ENCODE assay signal across 23 cellular contexts in the genomic region with DNA sequence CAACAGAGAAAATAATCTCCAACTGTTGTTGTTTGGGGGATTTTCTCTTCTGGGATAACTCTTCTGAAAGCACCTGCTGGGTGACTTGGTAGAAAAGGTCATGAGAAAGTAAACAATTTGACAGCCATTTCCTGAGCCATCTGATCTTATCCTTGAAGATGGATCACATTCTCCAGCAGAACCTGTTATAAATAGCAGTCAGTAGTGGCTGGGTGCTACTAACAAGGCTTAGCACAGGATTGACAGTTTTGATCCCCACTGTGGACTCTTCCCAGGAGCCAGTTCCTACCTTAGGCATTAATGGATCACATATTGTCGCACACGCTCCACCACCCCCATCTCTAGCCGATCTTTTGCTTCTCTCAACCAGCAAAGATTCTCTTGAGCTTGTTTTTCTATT.
DNase-seq lines count a peak whose midpoint lies in the region; ATAC-seq, FAIRE-seq and TF ChIP-seq lines count a peak whose summit lies in the region.
"Had no signal": no experiment of that assay in that cellular context is flagged by ENCODE, and none has a peak within 500 bp of the region (broad histone marks: within the 10 kb centered on the region; RNA-seq: fewer than 3 reads in every experiment).

No MANE protein-coding gene starts in this region.

- CTCF ChIA-PET in A549 (lab: Yijun Ruan, JAX) (interaction anchor here (0.9 to 1.0 kb wide), 2 partner anchors 15 to 351 kb away, joined by 3 read pairs; no protein-coding TSS in a partner anchor), HCT116 (lab: Charles Lee) (no interaction called here)

- 54% methylated on average over 3 of the region's 3 CpGs for WGBS in A549 (ENCODE audit: missing lambda C conversion rate)

- H3K27ac ChIP-seq in A549, result peak overlapping the region; percentile 40 to 69
- no peak overlapping the region for H3K27ac ChIP-seq in HCT116 (ENCODE audit: low read depth, low read length)
- H3K27ac ChIP-seq in RWPE2 (ENCODE audit: poor library complexity, severe bottlenecking), result peak overlapping the region; percentile 62
- H3K27ac ChIP-seq in epithelial cell of prostate, result peak overlapping the region; percentile 68
- H3K27ac ChIP-seq: lower lobe of right lung, right lobe of liver had no signal

- H3K36me3 ChIP-seq in HCT116 (ENCODE audit: control insufficient read depth in 1 of 2, insufficient read depth in 2 of 2, low read length in 2 of 2), result no peaks in the 10 kb centered on the region
- no peaks in the 10 kb centered on the region for H3K36me3 ChIP-seq in RWPE2 (ENCODE audit: low read depth)
- H3K36me3 ChIP-seq: lower lobe of right lung, right lobe of liver, upper lobe of left lung had no signal

- H3K27me3 ChIP-seq in HCT116 (ENCODE audit: insufficient read depth, low read length), result no peaks in the 10 kb centered on the region
- H3K27me3 ChIP-seq in RWPE2 (ENCODE audit: insufficient read depth, poor library complexity, severe bottlenecking), result no peaks in the 10 kb centered on the region
- H3K27me3 ChIP-seq: right lobe of liver, upper lobe of left lung had no signal

- no peak overlapping the region for H3K9ac ChIP-seq in HCT116 (ENCODE audit: low read length)

- TF ChIP-seq EP300 in A549 (IDR thresholded peaks at IDR 0.05), result no peak

- RAD21 ChIA-PET in HCT116 (lab: Charles Lee; ENCODE audit: low non-redundant PET in 1 of 2, low total read pairs in 2 of 2, uncharacterized antibody in 2 of 2, unreplicated experiment in 2 of 2), result no interaction called here

- H4K20me1 ChIP-seq in HCT116 (ENCODE audit: insufficient read depth), result no peaks in the 10 kb centered on the region

- H3K4me2 ChIP-seq in A549 (peak overlapping the region; percentile 39), HCT116 (ENCODE audit: low read length) (no peak overlapping the region)

- intact Hi-C loops in HCT116 (cut with micrococcal nuclease), result no loop called here
- intact Hi-C loops in left colon (cut with DNase I, micrococcal nuclease), result no loop called here

- no peak for TF ChIP-seq POLR2A in A549 (IDR thresholded peaks at IDR 0.05; ENCODE audit: low read length)
- TF ChIP-seq POLR2A in HCT116 (IDR thresholded peaks at IDR 0.05; ENCODE audit: borderline replicate concordance, extremely low read depth, insufficient read depth, insufficient read length), result no peak

- H3K4me1 ChIP-seq in A549 (peaks cover 46% of the 10 kb centered on the region), HCT116 (ENCODE audit: control insufficient read depth in 1 of 2, insufficient read depth in 2 of 2, low read length in 2 of 2) (peaks cover 0 to 16% of the 10 kb centered on the region in 2 experiments; a peak in 2 of 4 replicates), RWPE2 (ENCODE audit: insufficient read depth, poor library complexity, severe bottlenecking) (peaks cover 28% of the 10 kb centered on the region)
- H3K4me1 ChIP-seq: right lobe of liver had no signal

- H2AFZ ChIP-seq in HCT116 (ENCODE audit: low read depth, low read length, poor library complexity, severe bottlenecking), result peak overlapping the region; percentile 59

- FAIRE-seq in A549 (lab: Jason Lieb, UNC), result no peak
- FAIRE-seq: TTC549 had no signal

- BruUV-seq in HCT116 (replicated peaks; lab: Mats Ljungman, UMichigan), result no TSS peak

- H3K4me3 ChIP-seq in A549, result no peak overlapping the region
- H3K4me3 ChIP-seq in HCT116 (replicated peaks in 1 of 2; ENCODE audit: low read depth in 1 of 2, low read length in 2 of 2), result no peak overlapping the region
- no peak overlapping the region for H3K4me3 ChIP-seq in RWPE2 (ENCODE audit: severe bottlenecking)
- H3K4me3 ChIP-seq: lower lobe of right lung, right lobe of liver, upper lobe of left lung had no signal

- peak in 1 of 2 experiments; percentile 85 for DNase-seq in A549 (ENCODE audit: low read depth in 1 of 2, low spot score in 1 of 2)
- DNase-seq in HCT116 (ENCODE audit: low read depth, low spot score), result no peak
- no peak for DNase-seq in RWPE2 (ENCODE audit: low spot score)
- no peak for DNase-seq in epithelial cell of prostate (ENCODE audit: low read depth, low spot score)
- DNase-seq in H4 (ENCODE audit: low spot score), result no peak
- no peak for DNase-seq in T-helper 1 cell
- no peak for DNase-seq in left colon
- DNase-seq: activated CD4-positive, CD25-positive, alpha-beta regulatory T cell treated with anti-CD3 and anti-CD28 coated beads, Interleukin-2, amount 50 U/mL, for 72 hours; activated CD8-positive, alpha-beta T cell treated with anti-CD3 and anti-CD28 coated beads for 36 hours; activated naive CD8-positive, alpha-beta T cell treated with anti-CD3 and anti-CD28 coated beads for 36 hours; C1 segment of cervical spinal cord; KBM-7; lower lobe of right lung; NCI-H1417 treated with DMSO at 0.1 percent for 48 hours; NCI-H2081; OCI-M1; right lobe of liver; SHP77 treated with DMSO at 0.1 percent for 48 hours; stimulated activated CD4-positive, alpha-beta T cell treated with anti-CD3 and anti-CD28 coated beads, Interleukin-2, amount 100 ng/mL, for 48 hours; upper lobe of left lung had no signal

- H3K79me2 ChIP-seq in HCT116 (ENCODE audit: insufficient read depth, low read length), result no peaks in the 10 kb centered on the region

- TF ChIP-seq CTCF in A549 (IDR thresholded peaks at IDR 0.05) (no peak), HCT116 (IDR thresholded peaks at IDR 0.05 in 2 of 3, conservative IDR thresholded peaks at IDR 0.05 in 1 of 3; ENCODE audit: borderline replicate concordance in 1 of 3, insufficient read depth in 1 of 3, low read depth in 2 of 3, low read length in 2 of 3) (no peak), RWPE2 (IDR thresholded peaks at IDR 0.05; ENCODE audit: poor library complexity, severe bottlenecking) (no peak)

- no peaks in the 10 kb centered on the region for H3K9me2 ChIP-seq in HCT116 (ENCODE audit: insufficient read depth)

- no peaks in the 10 kb centered on the region for H3K9me3 ChIP-seq in A549
- H3K9me3 ChIP-seq in HCT116 (ENCODE audit: control insufficient read depth in 1 of 2, insufficient read depth in 1 of 2, low read depth in 1 of 2, low read length in 2 of 2), result no peaks in the 10 kb centered on the region
- H3K9me3 ChIP-seq in RWPE2 (ENCODE audit: severe bottlenecking), result no peaks in the 10 kb centered on the region
- H3K9me3 ChIP-seq: Caco-2, lower lobe of right lung, right lobe of liver, upper lobe of left lung had no signal

- TF ChIP-seq RAD21 in A549 (conservative IDR thresholded peaks at IDR 0.05 in 1 of 2, IDR thresholded peaks at IDR 0.05 in 1 of 2) (no peak), HCT116 (IDR thresholded peaks at IDR 0.05; ENCODE audit: low read depth) (no peak)

- peak in 1 of 2 experiments; percentile 62; a peak in 3 of 6 replicates for ATAC-seq in A549
- no peak for ATAC-seq in HCT116
- no peak for ATAC-seq in RWPE2 (ENCODE audit: low read depth)
- no peak for ATAC-seq in HG02973 (IDR thresholded peaks at IDR 0.05; ENCODE audit: unreplicated experiment)
- ATAC-seq in left colon, result no peak
- ATAC-seq: activated CD8-positive, alpha-beta T cell treated with anti-CD3 and anti-CD28 coated beads for 36 hours; lower lobe of right lung; right lobe of liver had no signal

- POLR2A ChIA-PET in A549 (lab: Yijun Ruan, JAX), result no interaction called here
- POLR2A ChIA-PET in HCT116 (lab: Charles Lee), result no interaction called here

TF ChIP-seq in A549, 52 proteins besides CTCF, POLR2A, EP300 and RAD21:
- TF ChIP-seq HEYL (CRISPR knock-in tag; IDR thresholded peaks at IDR 0.05) (no peak), GATA3 (IDR thresholded peaks at IDR 0.05; ENCODE audit: borderline replicate concordance) (peak; percentile 75)

TF ChIP-seq in HCT116, 20 proteins besides CTCF, POLR2A, EP300 and RAD21 (continues in another document):
- no peak for TF ChIP-seq YY1 (IDR thresholded peaks at IDR 0.05; ENCODE audit: extremely low read depth, insufficient replicate concordance, low read depth, low read length)
- TF ChIP-seq ZFX (IDR thresholded peaks at IDR 0.05), result no peak
- TF ChIP-seq, protein P1, sequence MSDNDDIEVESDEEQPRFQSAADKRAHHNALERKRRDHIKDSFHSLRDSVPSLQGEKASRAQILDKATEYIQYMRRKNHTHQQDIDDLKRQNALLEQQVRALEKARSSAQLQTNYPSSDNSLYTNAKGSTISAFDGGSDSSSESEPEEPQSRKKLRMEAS (IDR thresholded peaks at IDR 0.05), result no peak
- TF ChIP-seq SP1 (IDR thresholded peaks at IDR 0.05; ENCODE audit: low read depth), result no peak
- TF ChIP-seq JUND (IDR thresholded peaks at IDR 0.05), result no peak
- no peak for TF ChIP-seq SRF (IDR thresholded peaks at IDR 0.05; ENCODE audit: low read depth)
- TF ChIP-seq, protein P2, sequence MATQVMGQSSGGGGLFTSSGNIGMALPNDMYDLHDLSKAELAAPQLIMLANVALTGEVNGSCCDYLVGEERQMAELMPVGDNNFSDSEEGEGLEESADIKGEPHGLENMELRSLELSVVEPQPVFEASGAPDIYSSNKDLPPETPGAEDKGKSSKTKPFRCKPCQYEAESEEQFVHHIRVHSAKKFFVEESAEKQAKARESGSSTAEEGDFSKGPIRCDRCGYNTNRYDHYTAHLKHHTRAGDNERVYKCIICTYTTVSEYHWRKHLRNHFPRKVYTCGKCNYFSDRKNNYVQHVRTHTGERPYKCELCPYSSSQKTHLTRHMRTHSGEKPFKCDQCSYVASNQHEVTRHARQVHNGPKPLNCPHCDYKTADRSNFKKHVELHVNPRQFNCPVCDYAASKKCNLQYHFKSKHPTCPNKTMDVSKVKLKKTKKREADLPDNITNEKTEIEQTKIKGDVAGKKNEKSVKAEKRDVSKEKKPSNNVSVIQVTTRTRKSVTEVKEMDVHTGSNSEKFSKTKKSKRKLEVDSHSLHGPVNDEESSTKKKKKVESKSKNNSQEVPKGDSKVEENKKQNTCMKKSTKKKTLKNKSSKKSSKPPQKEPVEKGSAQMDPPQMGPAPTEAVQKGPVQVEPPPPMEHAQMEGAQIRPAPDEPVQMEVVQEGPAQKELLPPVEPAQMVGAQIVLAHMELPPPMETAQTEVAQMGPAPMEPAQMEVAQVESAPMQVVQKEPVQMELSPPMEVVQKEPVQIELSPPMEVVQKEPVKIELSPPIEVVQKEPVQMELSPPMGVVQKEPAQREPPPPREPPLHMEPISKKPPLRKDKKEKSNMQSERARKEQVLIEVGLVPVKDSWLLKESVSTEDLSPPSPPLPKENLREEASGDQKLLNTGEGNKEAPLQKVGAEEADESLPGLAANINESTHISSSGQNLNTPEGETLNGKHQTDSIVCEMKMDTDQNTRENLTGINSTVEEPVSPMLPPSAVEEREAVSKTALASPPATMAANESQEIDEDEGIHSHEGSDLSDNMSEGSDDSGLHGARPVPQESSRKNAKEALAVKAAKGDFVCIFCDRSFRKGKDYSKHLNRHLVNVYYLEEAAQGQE (IDR thresholded peaks at IDR 0.05; ENCODE audit: low read depth), result no peak
- no peak for TF ChIP-seq ZNF274 (IDR thresholded peaks at IDR 0.05; ENCODE audit: low read depth, low read length)
- TF ChIP-seq EZH2phosphoT487 (IDR thresholded peaks at IDR 0.05; ENCODE audit: borderline replicate concordance), result no peak
- TF ChIP-seq TCF7L2 (IDR thresholded peaks at IDR 0.05; ENCODE audit: borderline replicate concordance, extremely low read depth, insufficient read depth, insufficient read length), result no peak
- TF ChIP-seq, protein P3, sequence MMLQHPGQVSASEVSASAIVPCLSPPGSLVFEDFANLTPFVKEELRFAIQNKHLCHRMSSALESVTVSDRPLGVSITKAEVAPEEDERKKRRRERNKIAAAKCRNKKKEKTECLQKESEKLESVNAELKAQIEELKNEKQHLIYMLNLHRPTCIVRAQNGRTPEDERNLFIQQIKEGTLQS (IDR thresholded peaks at IDR 0.05), result no peak
